In genomic region chr12:31729728-31730127, GRCh38 we compare ENCODE assay signal across 1 cellular context.
TF ChIP-seq lines count a peak whose summit lies in the region.

No MANE protein-coding gene starts in this region.

TF ChIP-seq in GM12878, 131 proteins besides CTCF, POLR2A, EP300 and RAD21 (continued from another document):
- TF ChIP-seq USF1 (IDR thresholded peaks at IDR 0.05; ENCODE audit: borderline replicate concordance, extremely low read length, insufficient read depth, low read depth, low read length) (no peak), PKNOX1 (IDR thresholded peaks at IDR 0.05) (no peak), TAF1 (IDR thresholded peaks at IDR 0.05; ENCODE audit: borderline replicate concordance, low read depth, low read length) (no peak), ETV6 (conservative IDR thresholded peaks at IDR 0.05 in 1 of 2, IDR thresholded peaks at IDR 0.05 in 1 of 2; ENCODE audit: borderline replicate concordance in 1 of 2, low read depth in 1 of 2) (no peak), CHD1 (IDR thresholded peaks at IDR 0.05; ENCODE audit: low read depth, low read length) (no peak), STAT1 (conservative IDR thresholded peaks at IDR 0.05) (no peak), JUND (IDR thresholded peaks at IDR 0.05; ENCODE audit: low read depth, low read length) (no peak), PBX3 (IDR thresholded peaks at IDR 0.05; ENCODE audit: insufficient replicate concordance, low read depth, low read length) (no peak), RFX5 (IDR thresholded peaks at IDR 0.05; ENCODE audit: low read depth, low read length) (no peak), FOS (IDR thresholded peaks at IDR 0.05; ENCODE audit: borderline replicate concordance, extremely low read depth, insufficient read length) (no peak), FOXM1 (IDR thresholded peaks at IDR 0.05; ENCODE audit: low read depth, low read length) (no peak), KLF5 (IDR thresholded peaks at IDR 0.05; ENCODE audit: partially characterized antibody) (no peak), MLLT1 (IDR thresholded peaks at IDR 0.05) (no peak), BCLAF1 (IDR thresholded peaks at IDR 0.05) (no peak), IRF5 (IDR thresholded peaks at IDR 0.05; ENCODE audit: borderline replicate concordance) (no peak)
